In the genomic region with DNA sequence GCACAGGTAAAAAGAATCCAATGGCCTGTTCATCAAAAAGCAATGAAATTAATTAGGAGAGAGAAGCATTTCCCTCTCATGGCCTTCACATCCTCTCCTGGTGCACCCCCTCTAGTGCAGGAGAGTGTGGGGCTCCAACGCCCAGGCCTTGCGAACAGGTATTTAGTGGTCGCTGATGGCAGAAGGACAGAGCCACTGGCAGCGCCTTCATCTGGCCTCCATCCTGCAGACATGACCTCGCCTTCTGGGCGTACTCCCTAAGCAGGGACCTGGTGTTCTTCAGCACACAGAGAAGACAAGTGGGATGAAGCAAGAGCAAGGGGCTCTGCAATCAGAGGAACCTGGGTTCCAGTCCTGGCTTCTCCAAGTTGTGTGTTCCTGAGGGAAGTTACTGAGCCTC, we compare ENCODE assay signal across 18 cellular contexts.
DNase-seq lines count a peak whose midpoint lies in the region; ATAC-seq and TF ChIP-seq lines count a peak whose summit lies in the region.
"Had no signal": no experiment of that assay in that cellular context is flagged by ENCODE, and none has a peak within 500 bp of the region (broad histone marks: within the 10 kb centered on the region; RNA-seq: fewer than 3 reads in every experiment).

No MANE protein-coding gene starts in this region.

- H3K4me1 Mint-ChIP-seq in T-helper 2 cell treated with Interferon-gamma antibody and Interleukin-4, amounts not matched to agents 5 μg/mL and 100 μg/mL, for 36 hours (ENCODE audit: low read depth) = peaks cover 89% of the 10 kb centered on the region
- peaks cover 93% of the 10 kb centered on the region for H3K4me1 Mint-ChIP-seq in CD8-positive, alpha-beta T cell (ENCODE audit: low read depth)
- H3K4me1 Mint-ChIP-seq in naive thymus-derived CD4-positive, alpha-beta T cell = peaks cover 77 to 96% (median 94%) of the 10 kb centered on the region in 7 donors

- intact Hi-C loops in CD8-positive, alpha-beta T cell (cut with DNase I, micrococcal nuclease) = loop anchor here in 1 of 2 experiments (5.0 to 10.0 kb wide), 2 partner anchors 103 to 684 kb away; a partner anchor contains a TSS
- intact Hi-C loops in naive thymus-derived CD4-positive, alpha-beta T cell (cut with micrococcal nuclease) = loop anchor here in 1 of 2 donors (5.0 kb wide), 2 partner anchors 103 to 282 kb away; a partner anchor contains a TSS

- no peak overlapping the region for H3K4me3 ChIP-seq in CD8-positive, alpha-beta T cell (ENCODE audit: low read depth, low read length)
- peak overlapping the region; percentile 15 for H3K4me3 ChIP-seq in naive thymus-derived CD4-positive, alpha-beta T cell (ENCODE audit: low read length)
- H3K4me3 ChIP-seq in MM.1S (ENCODE audit: low read length) = no peak overlapping the region
- H3K4me3 ChIP-seq: heart right ventricle, stomach had no signal

- no peak for DNase-seq in T-helper 2 cell treated with Interferon-gamma antibody and Interleukin-4, amounts not matched to agents 5 μg/mL and 100 μg/mL, for 36 hours (ENCODE audit: low spot score)
- DNase-seq in T-helper 2 cell = no peak
- no peak for DNase-seq in CD8-positive, alpha-beta T cell
- DNase-seq in activated T-cell treated with anti-CD3 and anti-CD28 coated beads, Interleukin-2, amount 50 U/mL, for 48 hours = peak; percentile 71
- no peak for DNase-seq in naive thymus-derived CD4-positive, alpha-beta T cell
- DNase-seq in middle frontal gyrus (ENCODE audit: extremely low spot score, low spot score) = no peak
- DNase-seq in MM.1S = no peak
- DNase-seq: amygdala; central memory CD4-positive, alpha-beta T cell; DMS79; heart right ventricle; NCI-H1694 treated with DMSO at 0.1 percent for 48 hours; NCI-H2227 treated with DMSO at 0.1 percent for 48 hours; NK-92 treated with Interleukin-12 subunit alpha and Interleukin-12 subunit beta, amount 100 ng/mL, for 24 hours; stomach had no signal

- H4K20me1 ChIP-seq in MM.1S (ENCODE audit: insufficient read depth, low read length) = no peaks in the 10 kb centered on the region

- CTCF ChIA-PET in CD8-positive, alpha-beta T cell (lab: Charles Lee) = interaction anchor here (2.1 kb wide), 1 partner anchor 129 kb away, joined by 8 read pairs; no protein-coding TSS in a partner anchor
- CTCF ChIA-PET in naive thymus-derived CD4-positive, alpha-beta T cell (lab: Charles Lee) = interaction anchor here (1.4 kb wide), 1 partner anchor 128 kb away, joined by 4 read pairs; no protein-coding TSS in a partner anchor

- POLR2A ChIA-PET in CD8-positive, alpha-beta T cell (lab: Charles Lee) = interaction anchor here (0.7 kb wide), 1 partner anchor 49 kb away, joined by 3 read pairs; no protein-coding TSS in a partner anchor
- POLR2A ChIA-PET in naive thymus-derived CD4-positive, alpha-beta T cell (lab: Charles Lee) = no interaction called here

- peak overlapping the region; percentile 81 for H3K4me3 Mint-ChIP-seq in T-helper 2 cell treated with Interferon-gamma antibody and Interleukin-4, amounts not matched to agents 5 μg/mL and 100 μg/mL, for 36 hours
- H3K4me3 Mint-ChIP-seq in CD8-positive, alpha-beta T cell = peak overlapping the region; percentile 69
- peak overlapping the region; percentile 63 to 84 (median 76) for H3K4me3 Mint-ChIP-seq in naive thymus-derived CD4-positive, alpha-beta T cell

- H3K36me3 ChIP-seq in CD8-positive, alpha-beta T cell (ENCODE audit: insufficient read depth, low read length) = peaks cover 18% of the 10 kb centered on the region
- peaks cover 0 to 23% (median 0%) of the 10 kb centered on the region in 3 experiments for H3K36me3 ChIP-seq in naive thymus-derived CD4-positive, alpha-beta T cell (ENCODE audit: control insufficient read depth in 2 of 3, insufficient read depth in 3 of 3, low read length in 3 of 3)
- H3K36me3 ChIP-seq in MM.1S (replicated peaks; ENCODE audit: insufficient read depth, low read length) = no peaks in the 10 kb centered on the region

- peaks cover 5% of the 10 kb centered on the region for H3K9me3 Mint-ChIP-seq in T-helper 2 cell treated with Interferon-gamma antibody and Interleukin-4, amounts not matched to agents 5 μg/mL and 100 μg/mL, for 36 hours
- H3K9me3 Mint-ChIP-seq in CD8-positive, alpha-beta T cell = no peaks in the 10 kb centered on the region
- peaks cover 0 to 5% (median 0%) of the 10 kb centered on the region in 11 donors for H3K9me3 Mint-ChIP-seq in naive thymus-derived CD4-positive, alpha-beta T cell

- no peak overlapping the region for H2AFZ ChIP-seq in MM.1S (ENCODE audit: low read length)

- H3F3A ChIP-seq in MM.1S (ENCODE audit: insufficient read depth, low read length) = no peaks in the 10 kb centered on the region

- H3K27me3 Mint-ChIP-seq in T-helper 2 cell treated with Interferon-gamma antibody and Interleukin-4, amounts not matched to agents 5 μg/mL and 100 μg/mL, for 36 hours (ENCODE audit: low read depth) = no peaks in the 10 kb centered on the region
- H3K27me3 Mint-ChIP-seq in CD8-positive, alpha-beta T cell (ENCODE audit: low read depth) = no peaks in the 10 kb centered on the region
- no peaks in the 10 kb centered on the region for H3K27me3 Mint-ChIP-seq in naive thymus-derived CD4-positive, alpha-beta T cell

- H3K4me1 ChIP-seq in CD8-positive, alpha-beta T cell (ENCODE audit: insufficient read depth, low read length) = peaks cover 83% of the 10 kb centered on the region
- peaks cover 70 to 90% of the 10 kb centered on the region in 2 donors for H3K4me1 ChIP-seq in naive thymus-derived CD4-positive, alpha-beta T cell (ENCODE audit: control insufficient read depth in 2 of 2, insufficient read depth in 2 of 2, low read length in 2 of 2)
- H3K4me1 ChIP-seq in MM.1S (ENCODE audit: low read length) = peaks cover 20% of the 10 kb centered on the region

- TF ChIP-seq CTCF in CD8-positive, alpha-beta T cell (IDR thresholded peaks at IDR 0.05) = no peak
- no peak for TF ChIP-seq CTCF in MM.1S (IDR thresholded peaks at IDR 0.05; ENCODE audit: low read length)

- H3K9me2 ChIP-seq in MM.1S (replicated peaks; ENCODE audit: insufficient read depth, low read length) = no peaks in the 10 kb centered on the region

- no peak for ATAC-seq in CD8-positive, alpha-beta T cell
- no peak for ATAC-seq in naive thymus-derived CD4-positive, alpha-beta T cell
- no peak for ATAC-seq in HG03521 (IDR thresholded peaks at IDR 0.05; ENCODE audit: unreplicated experiment)
- ATAC-seq: heart right ventricle had no signal

- no peaks in the 10 kb centered on the region for H3K27me3 ChIP-seq in CD8-positive, alpha-beta T cell (ENCODE audit: insufficient read depth, low read length)
- no peaks in the 10 kb centered on the region for H3K27me3 ChIP-seq in naive thymus-derived CD4-positive, alpha-beta T cell (ENCODE audit: control insufficient read depth in 2 of 2, insufficient read depth in 2 of 2, low read length in 2 of 2)
- H3K27me3 ChIP-seq in MM.1S (replicated peaks; ENCODE audit: insufficient read depth, low read length) = no peaks in the 10 kb centered on the region
- H3K27me3 ChIP-seq: heart right ventricle, stomach had no signal

- H3K36me3 Mint-ChIP-seq in T-helper 2 cell treated with Interferon-gamma antibody and Interleukin-4, amounts not matched to agents 5 μg/mL and 100 μg/mL, for 36 hours (ENCODE audit: low read depth) = peaks cover 84% of the 10 kb centered on the region
- H3K36me3 Mint-ChIP-seq in CD8-positive, alpha-beta T cell = peaks cover 65% of the 10 kb centered on the region
- H3K36me3 Mint-ChIP-seq in naive thymus-derived CD4-positive, alpha-beta T cell = peaks cover 0 to 66% (median 22%) of the 10 kb centered on the region in 5 donors

- H3K9me3 ChIP-seq in CD8-positive, alpha-beta T cell (ENCODE audit: low read length) = no peaks in the 10 kb centered on the region
- no peaks in the 10 kb centered on the region for H3K9me3 ChIP-seq in naive thymus-derived CD4-positive, alpha-beta T cell (ENCODE audit: control insufficient read depth in 2 of 3, low read length in 3 of 3)
- no peaks in the 10 kb centered on the region for H3K9me3 ChIP-seq in MM.1S (replicated peaks; ENCODE audit: insufficient read depth, low read length)
- H3K9me3 ChIP-seq: stomach had no signal

- H3K27ac Mint-ChIP-seq in T-helper 2 cell treated with Interferon-gamma antibody and Interleukin-4, amounts not matched to agents 5 μg/mL and 100 μg/mL, for 36 hours = peak overlapping the region; percentile 96
- H3K27ac Mint-ChIP-seq in CD8-positive, alpha-beta T cell = peak overlapping the region; percentile 98
- peak overlapping the region; percentile 85 to 97 (median 94) for H3K27ac Mint-ChIP-seq in naive thymus-derived CD4-positive, alpha-beta T cell

- peak overlapping the region; percentile 9 for H3K27ac ChIP-seq in CD8-positive, alpha-beta T cell (ENCODE audit: low read depth, low read length)
- peak overlapping the region; percentile 66 for H3K27ac ChIP-seq in naive thymus-derived CD4-positive, alpha-beta T cell (ENCODE audit: low read depth, low read length)
- no peak overlapping the region for H3K27ac ChIP-seq in MM.1S (ENCODE audit: low read length)
- H3K27ac ChIP-seq: C4-2B, RWPE1 had no signal

- no peak overlapping the region for H3K4me2 ChIP-seq in MM.1S (ENCODE audit: low read depth, low read length)

- no peak overlapping the region for H3K9ac ChIP-seq in MM.1S (ENCODE audit: low read length)

- H3K79me2 ChIP-seq in MM.1S (ENCODE audit: low read length) = peaks cover 100% of the 10 kb centered on the region

Comparison
In these comparisons a context has a peak if more than half of its experiments do, and no peak if none do; other contexts are left out.
1. DNase-seq: peak in activated T-cell treated with anti-CD3 and anti-CD28 coated beads, Interleukin-2, amount 50 U/mL, for 48 hours (2 of 2); none in T-helper 2 cell treated with Interferon-gamma antibody and Interleukin-4, amounts not matched to agents 5 μg/mL and 100 μg/mL, for 36 hours (single experiment), T-helper 2 cell (0 of 5), CD8-positive, alpha-beta T cell (0 of 7), naive thymus-derived CD4-positive, alpha-beta T cell (0 of 9), middle frontal gyrus (single experiment) and MM.1S (single experiment).
2. Peak in every context shown above with its lines, with median percentiles within 50 percentile points of each other: H3K27ac Mint-ChIP-seq and H3K4me3 Mint-ChIP-seq.